ENCODE assay signal across 1 cellular context in the genomic region with DNA sequence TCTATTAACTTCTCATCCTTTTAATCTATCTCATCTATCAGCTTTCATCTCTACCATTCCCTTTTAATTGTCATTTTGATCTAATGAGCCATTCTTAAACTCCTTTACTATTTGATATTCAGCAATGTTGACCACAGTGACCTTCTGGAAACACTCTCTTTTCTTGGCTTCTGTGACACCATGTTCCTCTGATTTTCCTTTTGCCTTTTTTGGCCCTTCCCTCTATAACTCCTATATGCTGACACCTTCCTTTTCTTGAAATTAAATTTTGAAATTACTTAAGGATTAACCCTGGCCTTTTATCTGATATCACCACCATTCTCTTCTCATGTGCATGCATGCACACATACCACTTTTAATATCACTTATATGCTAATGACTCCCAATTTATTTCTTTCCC.
TF ChIP-seq lines count a peak whose summit lies in the region.

No MANE protein-coding gene starts in this region.

TF ChIP-seq in H1, 55 proteins besides CTCF, POLR2A, EP300 and RAD21:
- TF ChIP-seq, protein P1, sequence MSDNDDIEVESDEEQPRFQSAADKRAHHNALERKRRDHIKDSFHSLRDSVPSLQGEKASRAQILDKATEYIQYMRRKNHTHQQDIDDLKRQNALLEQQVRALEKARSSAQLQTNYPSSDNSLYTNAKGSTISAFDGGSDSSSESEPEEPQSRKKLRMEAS (IDR thresholded peaks at IDR 0.05), result no peak
- TF ChIP-seq NANOG (IDR thresholded peaks at IDR 0.05; ENCODE audit: insufficient read depth, low read depth, low read length, poor library complexity, severe bottlenecking) (no peak), EZH2 (IDR thresholded peaks at IDR 0.05; ENCODE audit: low read depth, low read length, severe bottlenecking) (no peak), FOSL1 (IDR thresholded peaks at IDR 0.05; ENCODE audit: insufficient read depth, low read depth, low read length) (no peak), BRCA1 (IDR thresholded peaks at IDR 0.05; ENCODE audit: low read depth, low read length) (no peak), MAFK (IDR thresholded peaks at IDR 0.05; ENCODE audit: low read depth, low read length) (no peak), CTBP2 (IDR thresholded peaks at IDR 0.05; ENCODE audit: borderline replicate concordance, insufficient read depth, insufficient read length, low read length) (no peak), JUN (IDR thresholded peaks at IDR 0.05; ENCODE audit: low read depth, low read length) (no peak), SP1 (IDR thresholded peaks at IDR 0.05; ENCODE audit: low read depth, low read length) (no peak), SUZ12 (IDR thresholded peaks at IDR 0.05; ENCODE audit: low read length) (no peak), SIN3A (conservative IDR thresholded peaks at IDR 0.05 in 1 of 2, IDR thresholded peaks at IDR 0.05 in 1 of 2; ENCODE audit: low read depth in 1 of 2, low read length in 2 of 2) (no peak)
